Comparison of ENCODE assay signal across 1 cellular context in genomic region chr5:141919218-141920129, GRCh38.
TF ChIP-seq lines count a peak whose summit lies in the region.

No MANE protein-coding gene starts in this region.

TF ChIP-seq in HepG2, 621 proteins besides CTCF, POLR2A, EP300 and RAD21:
- TF ChIP-seq ZFX (CRISPR knock-in tag; IDR thresholded peaks at IDR 0.05; ENCODE audit: low read depth) (peak; percentile 28; the same call in 1 of the 2 replicates), KDM5A (IDR thresholded peaks at IDR 0.05; ENCODE audit: borderline replicate concordance, low read length) (no peak), HNF4A (CRISPR knock-in tag; IDR thresholded peaks at IDR 0.05) (0 out of 2 replicates have a peak, but pooled peaks have one; percentile 14), MAFF (IDR thresholded peaks at IDR 0.05; ENCODE audit: low read depth, low read length) (peak; percentile 78), ZNF7 (CRISPR knock-in tag; IDR thresholded peaks at IDR 0.05) (0 out of 2 replicates have a peak, but pooled peaks have one; percentile 9), ZMYM3 (CRISPR knock-in tag; IDR thresholded peaks at IDR 0.05) (0 out of 2 replicates have a peak, but pooled peaks have one; percentile 11), PBX3 (CRISPR knock-in tag; IDR thresholded peaks at IDR 0.05; ENCODE audit: borderline replicate concordance) (no peak), BHLHE40 (IDR thresholded peaks at IDR 0.05; ENCODE audit: low read length) (peak; percentile 70), NFE2L2 (IDR thresholded peaks at IDR 0.05; ENCODE audit: low read length) (peak; percentile 45; the same call in 1 of the 2 replicates), BCLAF1 (IDR thresholded peaks at IDR 0.05) (no peak), HNRNPK (IDR thresholded peaks at IDR 0.05; ENCODE audit: low read depth, low read length, poor library complexity, severe bottlenecking) (no peak), ZNF12 (CRISPR knock-in tag; IDR thresholded peaks at IDR 0.05) (peak; percentile 87), MAFK (conservative IDR thresholded peaks at IDR 0.05 in 1 of 2, IDR thresholded peaks at IDR 0.05 in 1 of 2; ENCODE audit: low read length in 2 of 2) (peak; percentile 87 to 89), MIER2 (CRISPR knock-in tag; IDR thresholded peaks at IDR 0.05) (peak; percentile 10; the same call in 1 of the 2 replicates), FOSL2 (CRISPR knock-in tag; IDR thresholded peaks at IDR 0.05) (peak; percentile 49; the same call in 1 of the 2 replicates)
